ENCODE assay signal across 1 cellular context in the genomic region with DNA sequence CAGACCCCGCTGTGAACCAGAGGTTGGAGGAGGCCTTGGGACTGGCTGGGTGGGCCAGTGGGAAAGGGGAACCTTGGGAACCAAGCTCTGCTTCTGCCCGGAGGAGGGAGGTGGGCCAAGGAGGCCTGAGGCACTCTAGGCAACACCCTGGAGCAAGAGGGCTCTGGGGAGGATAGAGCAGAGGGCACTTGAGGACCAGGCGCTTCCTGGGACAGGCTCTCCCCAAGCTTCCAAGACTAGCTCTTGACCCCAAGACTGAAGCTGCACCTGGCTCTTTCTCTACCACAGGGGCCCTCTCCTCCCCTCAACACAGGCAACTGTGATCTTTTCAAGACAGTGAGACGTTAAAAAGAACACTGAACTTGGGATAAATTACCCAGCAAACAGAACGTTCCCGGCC.
TF ChIP-seq lines count a peak whose summit lies in the region.

No MANE protein-coding gene starts in this region.

TF ChIP-seq in HepG2, 621 proteins besides CTCF, POLR2A, EP300 and RAD21:
- TF ChIP-seq RFX1 (IDR thresholded peaks at IDR 0.05): no peak
- no peak for TF ChIP-seq ZNF317 (CRISPR knock-in tag; IDR thresholded peaks at IDR 0.05)
- TF ChIP-seq ZNF225 (CRISPR knock-in tag; IDR thresholded peaks at IDR 0.05): no peak
- no peak for TF ChIP-seq MIER3 (CRISPR knock-in tag; IDR thresholded peaks at IDR 0.05; ENCODE audit: borderline replicate concordance)
- TF ChIP-seq, protein P1, sequence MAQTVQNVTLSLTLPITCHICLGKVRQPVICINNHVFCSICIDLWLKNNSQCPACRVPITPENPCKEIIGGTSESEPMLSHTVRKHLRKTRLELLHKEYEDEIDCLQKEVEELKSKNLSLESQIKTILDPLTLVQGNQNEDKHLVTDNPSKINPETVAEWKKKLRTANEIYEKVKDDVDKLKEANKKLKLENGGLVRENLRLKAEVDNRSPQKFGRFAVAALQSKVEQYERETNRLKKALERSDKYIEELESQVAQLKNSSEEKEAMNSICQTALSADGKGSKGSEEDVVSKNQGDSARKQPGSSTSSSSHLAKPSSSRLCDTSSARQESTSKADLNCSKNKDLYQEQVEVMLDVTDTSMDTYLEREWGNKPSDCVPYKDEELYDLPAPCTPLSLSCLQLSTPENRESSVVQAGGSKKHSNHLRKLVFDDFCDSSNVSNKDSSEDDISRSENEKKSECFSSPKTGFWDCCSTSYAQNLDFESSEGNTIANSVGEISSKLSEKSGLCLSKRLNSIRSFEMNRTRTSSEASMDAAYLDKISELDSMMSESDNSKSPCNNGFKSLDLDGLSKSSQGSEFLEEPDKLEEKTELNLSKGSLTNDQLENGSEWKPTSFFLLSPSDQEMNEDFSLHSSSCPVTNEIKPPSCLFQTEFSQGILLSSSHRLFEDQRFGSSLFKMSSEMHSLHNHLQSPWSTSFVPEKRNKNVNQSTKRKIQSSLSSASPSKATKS (CRISPR knock-in tag; IDR thresholded peaks at IDR 0.05): no peak
